Comparison of ENCODE assay signal across 11 cellular contexts in the genomic region with DNA sequence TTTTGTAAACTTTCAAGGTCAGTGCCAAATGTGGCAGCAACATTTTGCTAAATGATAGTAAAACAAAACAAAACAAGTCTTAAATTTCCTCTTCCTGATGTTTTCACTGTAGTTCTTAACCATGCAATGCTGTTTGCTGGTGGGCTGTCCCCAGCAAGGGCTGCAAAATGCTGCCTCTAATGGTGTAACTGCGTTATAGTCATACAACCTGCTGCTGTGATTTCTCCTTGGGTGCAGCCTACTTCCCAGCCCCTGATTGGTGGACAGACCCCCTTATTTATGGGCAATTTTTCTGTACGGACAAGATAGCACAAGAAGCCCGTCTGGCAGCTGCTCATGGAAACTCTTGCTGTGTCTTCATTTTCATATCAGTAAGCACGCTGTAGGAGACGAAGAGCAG. TPM values are rescaled to one million over a fixed set of nuclear protein-coding genes. Genes with fewer than 3 reads are reported as not detected.
DNase-seq lines count a peak whose midpoint lies in the region; ATAC-seq and TF ChIP-seq lines count a peak whose summit lies in the region.
"Had no signal": no experiment of that assay in that cellular context is flagged by ENCODE, and none has a peak within 500 bp of the region (broad histone marks: within the 10 kb centered on the region; RNA-seq: fewer than 3 reads in every experiment).

No MANE protein-coding gene starts in this region.

- H3K4me1 ChIP-seq in OCI-LY7 (ENCODE audit: insufficient read depth, low read length, poor library complexity, severe bottlenecking) (peaks cover 26% of the 10 kb centered on the region), left ventricle myocardium inferior (peaks cover 17% of the 10 kb centered on the region)

- CTCF ChIA-PET in OCI-LY7 (lab: Charles Lee; ENCODE audit: unreplicated experiment): interaction anchor here (0.5 to 2.4 kb wide), 2 partner anchors 35 to 37 kb away, joined by 3 to 7 read pairs; no protein-coding TSS in a partner anchor

- H3K27me3 Mint-ChIP-seq in stimulated activated naive CD8-positive, alpha-beta T cell treated with anti-CD3 and anti-CD28 coated beads, Interleukin-15, amount 100 ng/mL, for 72 hours: peaks cover 36% of the 10 kb centered on the region

- ATAC-seq in stimulated activated naive CD8-positive, alpha-beta T cell treated with anti-CD3 and anti-CD28 coated beads, Interleukin-15, amount 100 ng/mL, for 72 hours: peak; percentile 60
- ATAC-seq in stimulated activated naive CD8-positive, alpha-beta T cell treated with anti-CD3 and anti-CD28 coated beads, Interleukin-15, Interleukin-2, amounts not matched to agents 100 U/mL and 50 U/mL, for 24 hours: no peak

- H3K4me1 Mint-ChIP-seq in stimulated activated naive CD8-positive, alpha-beta T cell treated with anti-CD3 and anti-CD28 coated beads, Interleukin-15, amount 100 ng/mL, for 72 hours: peaks cover 5% of the 10 kb centered on the region

- TF ChIP-seq CTCF in OCI-LY7 (conservative IDR thresholded peaks at IDR 0.05; ENCODE audit: low read length) (peak; percentile 83), left ventricle myocardium inferior (IDR thresholded peaks at IDR 0.05; ENCODE audit: borderline replicate concordance) (peak; percentile 54)

- POLR2A ChIA-PET in OCI-LY7 (lab: Charles Lee): no interaction called here

- DNase-seq in stimulated activated naive CD8-positive, alpha-beta T cell treated with anti-CD3 and anti-CD28 coated beads, Interleukin-15, amount 100 ng/mL, for 72 hours: no peak
- DNase-seq in stimulated activated naive CD8-positive, alpha-beta T cell treated with anti-CD3 and anti-CD28 coated beads, Interleukin-15, Interleukin-2, amounts not matched to agents 100 U/mL and 50 U/mL, for 24 hours: no peak
- DNase-seq in OCI-LY7 (ENCODE audit: low spot score) (peak; percentile 84), left ventricle myocardium inferior (no peak), KBM-7 (no peak), NCI-H2029 treated with DMSO at 0.1 percent for 48 hours (lab: John Stamatoyannopoulos, UW) (no peak), NCI-H2029 (lab: John Stamatoyannopoulos, UW) (no peak), CD1c-positive myeloid dendritic cell (ENCODE audit: extremely low spot score) (no peak)
- DNase-seq: DND-41; naive thymus-derived CD8-positive, alpha-beta T cell had no signal

- no peak overlapping the region for H3K27ac Mint-ChIP-seq in stimulated activated naive CD8-positive, alpha-beta T cell treated with anti-CD3 and anti-CD28 coated beads, Interleukin-15, amount 100 ng/mL, for 72 hours
- H3K27ac Mint-ChIP-seq: naive thymus-derived CD8-positive, alpha-beta T cell had no signal

- in situ Hi-C loops in KBM-7 (cut with MboI; ENCODE audit: low pct_unique_long_range_greater_than_20kb, low sequenced_read_pairs): no loop called here

- H3K36me3 ChIP-seq in OCI-LY7 (ENCODE audit: insufficient read depth, low read length) (no peaks in the 10 kb centered on the region), left ventricle myocardium inferior (no peaks in the 10 kb centered on the region)

- intact Hi-C loops in OCI-LY7 (cut with micrococcal nuclease; ENCODE audit: unreplicated experiment) (no loop called here), left ventricle myocardium inferior (cut with micrococcal nuclease) (no loop called here)

- no TSS peak for BruUV-seq in OCI-LY7 (replicated peaks; lab: Mats Ljungman, UMichigan)

- H3K79me2 ChIP-seq in OCI-LY7 (ENCODE audit: insufficient read depth, low read depth, low read length): no peaks in the 10 kb centered on the region

- no peaks in the 10 kb centered on the region for H3K9me3 Mint-ChIP-seq in stimulated activated naive CD8-positive, alpha-beta T cell treated with anti-CD3 and anti-CD28 coated beads, Interleukin-15, amount 100 ng/mL, for 72 hours
- H3K9me3 Mint-ChIP-seq: naive thymus-derived CD8-positive, alpha-beta T cell had no signal

- peak overlapping the region; percentile 24; the same call in 1 of the 2 replicates for H3K4me2 ChIP-seq in OCI-LY7 (ENCODE audit: low read length)

- peak overlapping the region; percentile 86 for H2AFZ ChIP-seq in OCI-LY7 (ENCODE audit: low read length)

- no peaks in the 10 kb centered on the region for H3K27me3 ChIP-seq in left ventricle myocardium inferior (ENCODE audit: low read depth)

- H3K9me3 ChIP-seq in OCI-LY7 (ENCODE audit: low read length) (no peaks in the 10 kb centered on the region), left ventricle myocardium inferior (replicated peaks) (no peaks in the 10 kb centered on the region)

- H3K4me3 Mint-ChIP-seq in stimulated activated naive CD8-positive, alpha-beta T cell treated with anti-CD3 and anti-CD28 coated beads, Interleukin-15, amount 100 ng/mL, for 72 hours: no peak overlapping the region
- H3K4me3 Mint-ChIP-seq: naive thymus-derived CD8-positive, alpha-beta T cell had no signal

- no peaks in the 10 kb centered on the region for H3K9me2 ChIP-seq in OCI-LY7 (ENCODE audit: insufficient read depth, low read length)

- no peaks in the 10 kb centered on the region for H4K20me1 ChIP-seq in OCI-LY7 (ENCODE audit: insufficient read depth, low read length)

- H3K27ac ChIP-seq in OCI-LY7 (ENCODE audit: low read depth, low read length, poor library complexity, severe bottlenecking) (no peak overlapping the region), left ventricle myocardium inferior (replicated peaks) (no peak overlapping the region)
- H3K27ac ChIP-seq: coronary artery had no signal

- no peak overlapping the region for H3K4me3 ChIP-seq in OCI-LY7 (ENCODE audit: low read depth, low read length, poor library complexity, severe bottlenecking)
- no peak overlapping the region for H3K4me3 ChIP-seq in left ventricle myocardium inferior
- H3K4me3 ChIP-seq: coronary artery had no signal

RNA-seq across cellular contexts. Expression of gene PIP5K1B, which starts 26.6 kb away (rescaled TPM):
- 3.8 and 4.8 TPM in 2 replicates for total RNA-seq in OCI-LY7 (2014; rRNA removed; shearing (Covaris generic))
- total RNA-seq in OCI-LY7 (2022) (10.7 and 11.5 TPM in 2 replicates), left ventricle myocardium inferior (71.9 TPM)
